8 cellular contexts compared by ENCODE assay signal in the genomic region with DNA sequence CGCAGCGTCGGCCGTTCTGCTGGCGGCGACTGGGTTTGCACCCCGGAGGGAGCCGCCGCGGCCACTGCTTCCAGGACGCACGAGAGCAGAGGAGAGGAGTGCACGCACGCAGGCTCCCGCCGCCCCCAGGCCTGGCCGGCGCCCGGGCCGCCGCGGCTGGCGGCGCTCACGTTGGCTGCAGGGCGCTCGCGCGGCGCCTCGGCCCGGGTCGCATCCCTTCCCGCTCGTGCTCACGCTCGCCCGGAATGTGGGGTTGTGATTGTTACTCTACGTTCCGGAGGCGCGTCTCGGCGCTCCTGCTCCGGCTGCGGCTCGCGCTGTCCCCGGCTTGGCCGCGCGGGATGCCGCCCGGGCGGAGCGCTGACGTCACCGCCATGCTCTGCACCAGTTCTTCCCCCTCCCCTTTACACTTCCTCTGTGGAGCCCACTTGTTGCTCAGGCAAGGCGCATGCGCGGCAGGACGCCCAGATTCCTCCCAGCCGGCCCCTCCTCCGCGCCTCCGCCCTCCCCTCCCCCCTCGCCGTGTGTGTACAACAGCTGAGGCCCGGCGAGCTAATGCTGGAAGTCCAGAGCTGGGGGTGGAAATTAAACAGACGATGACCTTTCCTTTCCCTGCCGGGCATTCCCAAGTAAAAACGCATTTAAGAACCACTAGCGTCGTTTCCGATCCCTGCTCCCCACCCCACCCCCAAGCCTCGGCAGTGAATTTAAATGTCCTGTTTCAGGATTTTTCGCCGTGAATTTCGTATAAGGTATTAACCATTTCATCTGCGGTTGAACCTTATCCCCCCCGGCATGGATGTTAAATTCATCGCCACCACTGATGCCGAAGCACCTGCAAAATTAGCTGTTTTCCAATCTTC. TPM values are rescaled to one million over a fixed set of nuclear protein-coding genes. Genes with fewer than 3 reads are reported as not detected.
DNase-seq lines count a peak whose midpoint lies in the region; ATAC-seq and TF ChIP-seq lines count a peak whose summit lies in the region.

IRF2BPL (minus strand) TSS at position 325 of the 863 bp plus-strand sequence. CDS start 916 bp downstream, outside the sequence.

- H3K9me3 ChIP-seq in esophagus squamous epithelium: no peaks in the 10 kb centered on the region

- ATAC-seq in naive B cell (ENCODE audit: low read depth in 2 of 2): peak; percentile 72 to 74
- ATAC-seq in stimulated activated memory B cell treated with anti-CD40 and anti-IgM and Interleukin-4, amounts not matched to agents 10 μg/mL and 1 μg/mL and 100 μg/mL, for 72 hours: peak; percentile 88

- TF ChIP-seq POLR2A in esophagus squamous epithelium (IDR thresholded peaks at IDR 0.05): peak in 3 of 4 donors; percentile 66 to 99 (median 98)

- no peaks in the 10 kb centered on the region for H3K9me3 Mint-ChIP-seq in activated T-helper 1 cell treated with anti-CD3 and anti-CD28 coated beads, Interleukin-12 subunit alpha, Interleukin-12 subunit beta, Interleukin-2, Interleukin-4 antibody, amounts not matched to agents 30 ng/mL and 10 ng/mL and 1 ng/mL, durations not matched to agents 14 hours and 24 hours and 36 hours
- no peaks in the 10 kb centered on the region for H3K9me3 Mint-ChIP-seq in naive B cell
- H3K9me3 Mint-ChIP-seq in stimulated activated memory B cell treated with anti-CD40 and anti-IgM and Interleukin-4, amounts not matched to agents 10 μg/mL and 1 μg/mL and 100 μg/mL, for 72 hours: no peaks in the 10 kb centered on the region

- no peaks in the 10 kb centered on the region for H3K27me3 Mint-ChIP-seq in activated T-helper 1 cell treated with anti-CD3 and anti-CD28 coated beads, Interleukin-12 subunit alpha, Interleukin-12 subunit beta, Interleukin-2, Interleukin-4 antibody, amounts not matched to agents 30 ng/mL and 10 ng/mL and 1 ng/mL, durations not matched to agents 14 hours and 24 hours and 36 hours (ENCODE audit: insufficient read depth)
- no peaks in the 10 kb centered on the region for H3K27me3 Mint-ChIP-seq in naive B cell
- H3K27me3 Mint-ChIP-seq in stimulated activated memory B cell treated with anti-CD40 and anti-IgM and Interleukin-4, amounts not matched to agents 10 μg/mL and 1 μg/mL and 100 μg/mL, for 72 hours: no peaks in the 10 kb centered on the region

- H3K36me3 ChIP-seq in esophagus squamous epithelium: peaks cover 0 to 9% (median 5%) of the 10 kb centered on the region in 3 donors

- H3K27me3 ChIP-seq in esophagus squamous epithelium: no peaks in the 10 kb centered on the region

- peaks cover 13% of the 10 kb centered on the region for H3K36me3 Mint-ChIP-seq in activated T-helper 1 cell treated with anti-CD3 and anti-CD28 coated beads, Interleukin-12 subunit alpha, Interleukin-12 subunit beta, Interleukin-2, Interleukin-4 antibody, amounts not matched to agents 30 ng/mL and 10 ng/mL and 1 ng/mL, durations not matched to agents 14 hours and 24 hours and 36 hours (ENCODE audit: low read depth)
- H3K36me3 Mint-ChIP-seq in naive B cell: no peaks in the 10 kb centered on the region
- H3K36me3 Mint-ChIP-seq in stimulated activated memory B cell treated with anti-CD40 and anti-IgM and Interleukin-4, amounts not matched to agents 10 μg/mL and 1 μg/mL and 100 μg/mL, for 72 hours: peaks cover 11% of the 10 kb centered on the region

- no peak for TF ChIP-seq CTCF in LNCaP clone FGC (IDR thresholded peaks at IDR 0.05; ENCODE audit: control insufficient read depth, extremely low read depth, insufficient read depth)
- peak in 4 of 6 experiments; percentile 4 to 26 (median 8) for TF ChIP-seq CTCF in esophagus squamous epithelium (IDR thresholded peaks at IDR 0.05)

- WGBS in esophagus squamous epithelium, 2 donors: 1% methylated on average over 13 to 26 of the region's 84 CpGs

- peak; percentile 99 for DNase-seq in EL
- DNase-seq in H4 (ENCODE audit: low spot score): peak; percentile 97
- DNase-seq in LNCaP clone FGC (ENCODE audit: low read depth): peak; percentile 94
- peak; percentile 94 for DNase-seq in RPMI8226
- DNase-seq in activated T-helper 1 cell treated with anti-CD3 and anti-CD28 coated beads, Interleukin-12 subunit alpha, Interleukin-12 subunit beta, Interleukin-2, Interleukin-4 antibody, amounts not matched to agents 30 ng/mL and 10 ng/mL and 1 ng/mL, durations not matched to agents 14 hours and 24 hours and 36 hours (ENCODE audit: low spot score): peak; percentile 91
- DNase-seq in esophagus squamous epithelium (lab: John Stamatoyannopoulos, UW): peak; percentile 93
- DNase-seq in naive B cell: peak; percentile 96

- intact Hi-C loops in activated T-helper 1 cell treated with anti-CD3 and anti-CD28 coated beads, Interleukin-12 subunit alpha, Interleukin-12 subunit beta, Interleukin-2, Interleukin-4 antibody, amounts not matched to agents 30 ng/mL and 10 ng/mL and 1 ng/mL, durations not matched to agents 14 hours and 24 hours and 36 hours (cut with micrococcal nuclease): loop anchor here (1.0 kb wide), 5 partner anchors 12 to 72 kb away; partner anchors contain the start of gene CIPC
- intact Hi-C loops in esophagus squamous epithelium (cut with DNase I): loop anchor here (5.0 kb wide), 1 partner anchor 111 kb away; no protein-coding TSS in a partner anchor

- H3K4me1 ChIP-seq in esophagus squamous epithelium: peaks cover 59 to 85% (median 61%) of the 10 kb centered on the region in 3 donors

- peak within 1 kb of the TSS; percentile 99 to 100 (median 99) for H3K27ac ChIP-seq in esophagus squamous epithelium

- peak within 1 kb of the TSS; percentile 58 for H3K4me3 ChIP-seq in LNCaP clone FGC (ENCODE audit: low read depth, low read length)
- H3K4me3 ChIP-seq in esophagus squamous epithelium: peak within 1 kb of the TSS; percentile 78 to 93 (median 82)

- H3K27ac Mint-ChIP-seq in activated T-helper 1 cell treated with anti-CD3 and anti-CD28 coated beads, Interleukin-12 subunit alpha, Interleukin-12 subunit beta, Interleukin-2, Interleukin-4 antibody, amounts not matched to agents 30 ng/mL and 10 ng/mL and 1 ng/mL, durations not matched to agents 14 hours and 24 hours and 36 hours: peak within 1 kb of the TSS; percentile 97
- peak within 1 kb of the TSS; percentile 96 to 99 (median 99) for H3K27ac Mint-ChIP-seq in naive B cell
- peak within 1 kb of the TSS; percentile 91 for H3K27ac Mint-ChIP-seq in stimulated activated memory B cell treated with anti-CD40 and anti-IgM and Interleukin-4, amounts not matched to agents 10 μg/mL and 1 μg/mL and 100 μg/mL, for 72 hours

- peaks cover 57% of the 10 kb centered on the region for H3K4me1 Mint-ChIP-seq in activated T-helper 1 cell treated with anti-CD3 and anti-CD28 coated beads, Interleukin-12 subunit alpha, Interleukin-12 subunit beta, Interleukin-2, Interleukin-4 antibody, amounts not matched to agents 30 ng/mL and 10 ng/mL and 1 ng/mL, durations not matched to agents 14 hours and 24 hours and 36 hours (ENCODE audit: low read depth)
- H3K4me1 Mint-ChIP-seq in naive B cell: peaks cover 30 to 50% (median 48%) of the 10 kb centered on the region in 3 donors
- H3K4me1 Mint-ChIP-seq in stimulated activated memory B cell treated with anti-CD40 and anti-IgM and Interleukin-4, amounts not matched to agents 10 μg/mL and 1 μg/mL and 100 μg/mL, for 72 hours: peaks cover 44% of the 10 kb centered on the region

- peak within 1 kb of the TSS; percentile 94 for H3K4me3 Mint-ChIP-seq in activated T-helper 1 cell treated with anti-CD3 and anti-CD28 coated beads, Interleukin-12 subunit alpha, Interleukin-12 subunit beta, Interleukin-2, Interleukin-4 antibody, amounts not matched to agents 30 ng/mL and 10 ng/mL and 1 ng/mL, durations not matched to agents 14 hours and 24 hours and 36 hours
- H3K4me3 Mint-ChIP-seq in naive B cell: peak within 1 kb of the TSS; percentile 88 to 99 (median 96)
- H3K4me3 Mint-ChIP-seq in stimulated activated memory B cell treated with anti-CD40 and anti-IgM and Interleukin-4, amounts not matched to agents 10 μg/mL and 1 μg/mL and 100 μg/mL, for 72 hours: peak within 1 kb of the TSS; percentile 79

RNA-seq across cellular contexts. Expression of gene IRF2BPL, which starts in this region (rescaled TPM):
- 8.7 and 17.5 TPM in 2 replicates for total RNA-seq in H4 (2014; rRNA removed; shearing (Covaris generic))
- total RNA-seq in activated T-helper 1 cell treated with anti-CD3 and anti-CD28 coated beads, Interleukin-12 subunit alpha, Interleukin-12 subunit beta, Interleukin-2, Interleukin-4 antibody, amounts not matched to agents 30 ng/mL and 10 ng/mL and 1 ng/mL, durations not matched to agents 14 hours and 24 hours and 36 hours: 24.9 and 26.5 TPM in 2 replicates
- 10 to 100 TPM; 15.8 to 28.8 (median 24.0) TPM for total RNA-seq in esophagus squamous epithelium
- 1 to 10 TPM; 1.7 to 4.6 (median 3.2) TPM for polyA plus RNA-seq in naive B cell (ENCODE audit: low read depth in 6 of 6)

Comparison
In these comparisons a context has a peak if more than half of its experiments do, and no peak if none do; other contexts are left out.
1. Peak in every context shown above with its lines: DNase-seq, ATAC-seq, H3K4me3 ChIP-seq and H3K27ac ChIP-seq.